Comparison of ENCODE assay signal across 13 cellular contexts in genomic region chr3:132290833-132291232, GRCh38. TPM values are rescaled to one million over a fixed set of nuclear protein-coding genes. Genes with fewer than 3 reads are reported as not detected.
DNase-seq lines count a peak whose midpoint lies in the region; TF ChIP-seq lines count a peak whose summit lies in the region.
"Had no signal": no experiment of that assay in that cellular context is flagged by ENCODE, and none has a peak within 500 bp of the region (broad histone marks: within the 10 kb centered on the region; RNA-seq: fewer than 3 reads in every experiment).

No MANE protein-coding gene starts in this region.

- peaks cover 6% of the 10 kb centered on the region for H3K36me3 Mint-ChIP-seq in endothelial cell (ENCODE audit: low read depth, unreplicated experiment)

- peaks cover 2% of the 10 kb centered on the region for H3K9me3 Mint-ChIP-seq in endothelial cell (ENCODE audit: unreplicated experiment)

- no peak overlapping the region for H3K4me3 ChIP-seq in NB4 (ENCODE audit: low read depth, low read length)

- TF ChIP-seq CTCF in NB4 (IDR thresholded peaks at IDR 0.05; ENCODE audit: low read depth, low read length): no peak
- TF ChIP-seq CTCF in endothelial cell (IDR thresholded peaks at IDR 0.05; ENCODE audit: unreplicated experiment): no peak
- no peak for TF ChIP-seq CTCF in GM13977 (IDR thresholded peaks at IDR 0.05; ENCODE audit: extremely low read depth, insufficient read depth, missing control alignments)

- H3K4me1 Mint-ChIP-seq in endothelial cell (ENCODE audit: unreplicated experiment): peaks cover 3% of the 10 kb centered on the region

- peak overlapping the region; percentile 23 for H3K4me3 Mint-ChIP-seq in endothelial cell (ENCODE audit: unreplicated experiment)
- H3K4me3 Mint-ChIP-seq: effector memory CD8-positive, alpha-beta T cell; T-helper 17 cell had no signal

- in situ Hi-C loops in GM13977 (cut with MboI; ENCODE audit: low pct_unique_long_range_greater_than_20kb, low sequenced_read_pairs, unreplicated experiment): no loop called here

- H3K27ac Mint-ChIP-seq in endothelial cell (ENCODE audit: unreplicated experiment): no peak overlapping the region
- H3K27ac Mint-ChIP-seq: effector memory CD8-positive, alpha-beta T cell; T-helper 17 cell had no signal

- no peak for TF ChIP-seq POLR2A in NB4 (IDR thresholded peaks at IDR 0.05; ENCODE audit: extremely low read depth, insufficient read length)

- DNase-seq in Daoy (ENCODE audit: low read depth) (peak; percentile 30), NB4 (ENCODE audit: low read depth) (peak; percentile 94), endothelial cell (ENCODE audit: low spot score) (no peak), myocyte (ENCODE audit: low read depth) (peak; percentile 14), ureter (ENCODE audit: low spot score) (no peak), NCI-H1694 (lab: John Stamatoyannopoulos, UW) (no peak), GM13977 (ENCODE audit: low spot score) (no peak)
- no peak for DNase-seq in activated CD4-positive, alpha-beta T cell treated with anti-CD3 and anti-CD28 coated beads, Interleukin-2, amount 50 U/mL, for 1 hour
- DNase-seq: activated CD8-positive, alpha-beta memory T cell treated with anti-CD3 and anti-CD28 coated beads for 24 hours; DMS79 treated with DMSO at 0.1 percent for 48 hours; effector memory CD8-positive, alpha-beta T cell; NCI-H524 treated with DMSO at 0.1 percent for 48 hours; T-helper 17 cell had no signal

- no peaks in the 10 kb centered on the region for H3K27me3 Mint-ChIP-seq in endothelial cell (ENCODE audit: unreplicated experiment)

RNA-seq across cellular contexts. Expression of gene ACP3, which starts 26.4 kb away (rescaled TPM):
- total RNA-seq in Daoy (2014; rRNA removed; shearing (Covaris generic)): 2.9 TPM in 1 of 2 replicates, not detected in the other
- total RNA-seq in endothelial cell (ENCODE audit: unreplicated experiment) (0.44 TPM), myocyte (0.32 and 0.57 TPM in 2 replicates), ureter (5.0 TPM)
- 0.37 TPM for polyA plus RNA-seq in myocyte (2012)

Comparison
In these comparisons a context has a peak if more than half of its experiments do, and no peak if none do; other contexts are left out.
1. DNase-seq: peak in Daoy (single experiment), NB4 (single experiment) and myocyte (single experiment); none in endothelial cell (single experiment), ureter (single experiment), activated CD4-positive, alpha-beta T cell treated with anti-CD3 and anti-CD28 coated beads, Interleukin-2, amount 50 U/mL, for 1 hour (single experiment), NCI-H1694 (single experiment) and GM13977 (single experiment).